In genomic region chr5:96015709-96016108, GRCh38 we compare ENCODE assay signal across 28 cellular contexts.
"Had no signal": no experiment of that assay in that cellular context is flagged by ENCODE, and none has a peak within 500 bp of the region (broad histone marks: within the 10 kb centered on the region; RNA-seq: fewer than 3 reads in every experiment).

No MANE protein-coding gene starts in this region.

- H3K27ac Mint-ChIP-seq: activated CD4-positive, alpha-beta memory T cell treated with anti-CD3 and anti-CD28 coated beads for 36 hours; activated naive CD4-positive, alpha-beta T cell treated with anti-CD3 and anti-CD28 coated beads, Interleukin-2, amount 10 ng/mL, durations not matched to agents 7 days and 5 days; activated naive CD8-positive, alpha-beta T cell; activated naive CD8-positive, alpha-beta T cell treated with anti-CD3 and anti-CD28 coated beads, Interleukin-2, amount 50 U/mL, for 24 hours; activated T-cell treated with anti-CD3 and anti-CD28 coated beads, Interleukin-2, amount 50 U/mL, for 24 hours; activated T-helper 1 cell treated with anti-CD3 and anti-CD28 coated beads, Interleukin-12 subunit alpha, Interleukin-12 subunit beta, Interleukin-2, Interleukin-4 antibody, amounts not matched to agents 30 ng/mL and 10 ng/mL and 1 ng/mL, durations not matched to agents 14 hours and 24 hours and 36 hours; brain; T-helper 1 cell treated with Interleukin-12 subunit alpha and Interleukin-12 subunit beta and Interleukin-4 antibody, amounts not matched to agents 30 μg/mL and 1 μg/mL, for 36 hours; T-helper 2 cell treated with Interferon-gamma antibody and Interleukin-4, amounts not matched to agents 5 μg/mL and 100 μg/mL, for 36 hours had no signal

- H3K36me3 Mint-ChIP-seq: activated CD4-positive, alpha-beta memory T cell treated with anti-CD3 and anti-CD28 coated beads for 36 hours; activated naive CD4-positive, alpha-beta T cell treated with anti-CD3 and anti-CD28 coated beads, Interleukin-2, amount 10 ng/mL, durations not matched to agents 7 days and 5 days; brain had no signal

- DNase-seq: activated CD4-positive, alpha-beta memory T cell treated with anti-CD3 and anti-CD28 coated beads for 36 hours; activated CD4-positive, alpha-beta T cell treated with anti-CD3 and anti-CD28 coated beads, Interleukin-2, amount 50 U/mL, for 1 hour; activated effector memory CD4-positive, alpha-beta T cell treated with Interleukin-2 at 50 U/mL for 16 hours; activated naive CD4-positive, alpha-beta T cell treated with anti-CD3 and anti-CD28 coated beads, Interleukin-2, amount 10 ng/mL, durations not matched to agents 7 days and 5 days; activated naive CD8-positive, alpha-beta T cell treated with anti-CD3 and anti-CD28 coated beads, Interleukin-2, amount 50 U/mL, for 24 hours; activated T-cell treated with anti-CD3 and anti-CD28 coated beads, Interleukin-2, amount 50 U/mL, for 24 hours; anterior cingulate cortex; central memory CD4-positive, alpha-beta T cell; NCI-H1105; NCI-H1417 treated with DMSO at 0.1 percent for 48 hours; NCI-H187 treated with DMSO at 0.1 percent for 48 hours; NCI-H2081; NCI-H2171 treated with DMSO at 0.1 percent for 48 hours; NCI-H2227 treated with DMSO at 0.1 percent for 48 hours; NCI-H446; NCI-H510A treated with DMSO at 0.1 percent for 48 hours; NCI-H526 treated with DMSO at 0.1 percent for 48 hours; NCI-H774; SHP77; SJCRH30 had no signal

- H3K4me3 Mint-ChIP-seq: activated CD4-positive, alpha-beta memory T cell treated with anti-CD3 and anti-CD28 coated beads for 36 hours; activated naive CD4-positive, alpha-beta T cell treated with anti-CD3 and anti-CD28 coated beads, Interleukin-2, amount 10 ng/mL, durations not matched to agents 7 days and 5 days; activated naive CD8-positive, alpha-beta T cell; activated naive CD8-positive, alpha-beta T cell treated with anti-CD3 and anti-CD28 coated beads, Interleukin-2, amount 50 U/mL, for 24 hours; activated T-cell treated with anti-CD3 and anti-CD28 coated beads, Interleukin-2, amount 50 U/mL, for 24 hours; activated T-helper 1 cell treated with anti-CD3 and anti-CD28 coated beads, Interleukin-12 subunit alpha, Interleukin-12 subunit beta, Interleukin-2, Interleukin-4 antibody, amounts not matched to agents 30 ng/mL and 10 ng/mL and 1 ng/mL, durations not matched to agents 14 hours and 24 hours and 36 hours; brain; T-helper 1 cell treated with Interleukin-12 subunit alpha and Interleukin-12 subunit beta and Interleukin-4 antibody, amounts not matched to agents 30 μg/mL and 1 μg/mL, for 36 hours; T-helper 2 cell treated with Interferon-gamma antibody and Interleukin-4, amounts not matched to agents 5 μg/mL and 100 μg/mL, for 36 hours had no signal

- H3K27me3 Mint-ChIP-seq: activated CD4-positive, alpha-beta memory T cell treated with anti-CD3 and anti-CD28 coated beads for 36 hours; activated naive CD4-positive, alpha-beta T cell treated with anti-CD3 and anti-CD28 coated beads, Interleukin-2, amount 10 ng/mL, durations not matched to agents 7 days and 5 days; activated naive CD8-positive, alpha-beta T cell; brain had no signal

- FAIRE-seq: bronchial epithelial cell, TTC549 had no signal

- ATAC-seq: activated naive CD8-positive, alpha-beta T cell treated with anti-CD3 and anti-CD28 coated beads, Interleukin-2, amount 50 U/mL, for 24 hours; Panc1 had no signal

- H3K9me3 Mint-ChIP-seq: brain; T-helper 2 cell treated with Interferon-gamma antibody and Interleukin-4, amounts not matched to agents 5 μg/mL and 100 μg/mL, for 36 hours had no signal

- H3K4me1 Mint-ChIP-seq: activated naive CD4-positive, alpha-beta T cell treated with anti-CD3 and anti-CD28 coated beads, Interleukin-2, amount 10 ng/mL, durations not matched to agents 7 days and 5 days; activated naive CD8-positive, alpha-beta T cell treated with anti-CD3 and anti-CD28 coated beads, Interleukin-2, amount 50 U/mL, for 24 hours; brain had no signal
